32 cellular contexts compared by ENCODE assay signal in genomic region chr17:78585231-78585630, GRCh38. TPM values are rescaled to one million over a fixed set of nuclear protein-coding genes. Genes with fewer than 3 reads are reported as not detected.
"Had no signal": no experiment of that assay in that cellular context is flagged by ENCODE, and none has a peak within 500 bp of the region (broad histone marks: within the 10 kb centered on the region; RNA-seq: fewer than 3 reads in every experiment).

No MANE protein-coding gene starts in this region.

- H3K27me3 ChIP-seq: adrenal gland, body of pancreas, colonic mucosa, ovary, upper lobe of left lung had no signal

- ATAC-seq: body of pancreas; left cardiac atrium; left ventricle myocardium superior; sciatic nerve; stimulated activated effector memory CD8-positive, alpha-beta T cell treated with anti-CD3 and anti-CD28 coated beads, Interleukin-12 subunit alpha, Interleukin-12 subunit beta, amount 100 ng/mL, for 72 hours; stimulated activated naive CD8-positive, alpha-beta T cell treated with anti-CD3 and anti-CD28 coated beads, Interleukin-15, amount 100 ng/mL, for 72 hours had no signal

- H3K9me3 ChIP-seq: adrenal gland, body of pancreas, colonic mucosa, ovary, prostate gland, upper lobe of left lung had no signal

- H3K27ac ChIP-seq: adrenal gland, body of pancreas, colonic mucosa, ovary, prostate gland, skin epidermis, upper lobe of left lung had no signal

- H3K36me3 ChIP-seq: adrenal gland, colonic mucosa, ovary, prostate gland, upper lobe of left lung had no signal

- H3K4me1 ChIP-seq: adrenal gland, body of pancreas, colonic mucosa, prostate gland had no signal

- FAIRE-seq: endometrium, frontal cortex had no signal

- H3K4me3 ChIP-seq: adrenal gland, body of pancreas, colonic mucosa, ovary, prostate gland, skin epidermis, upper lobe of left lung had no signal

- DNase-seq: activated CD4-positive, alpha-beta memory T cell treated with anti-CD3 and anti-CD28 coated beads for 36 hours; activated CD4-positive, alpha-beta T cell treated with anti-CD3 and anti-CD28 coated beads for 48 hours; activated CD4-positive, CD25-positive, alpha-beta regulatory T cell; activated CD8-positive, alpha-beta memory T cell treated with anti-CD3 and anti-CD28 coated beads, Interleukin-2, amount 50 U/mL, for 4 hours; activated effector memory CD4-positive, alpha-beta T cell treated with anti-CD3 and anti-CD28 coated beads, Interleukin-2, amount 50 U/mL, for 16 hours; activated naive CD4-positive, alpha-beta T cell treated with anti-CD3 and anti-CD28 coated beads for 36 hours; activated naive CD8-positive, alpha-beta T cell treated with anti-CD3 and anti-CD28 coated beads for 36 hours; activated T-cell treated with anti-CD3 and anti-CD28 coated beads, Interleukin-2, amount 50 U/mL, for 1 hour; adrenal gland; body of pancreas; cerebellar nuclear complex; colonic mucosa; effector CD8-positive, alpha-beta T cell; glutamatergic neuron; islet precursor cell; left cardiac atrium; left ventricle myocardium superior; ovary; retina; stimulated activated CD4-positive, alpha-beta T cell treated with anti-CD3 and anti-CD28 coated beads, Interleukin-4, amount 100 ng/mL, for 24 hours; stimulated activated naive CD8-positive, alpha-beta T cell treated with anti-CD3 and anti-CD28 coated beads, Interleukin-15, amount 100 ng/mL, for 72 hours; substantia nigra; upper lobe of left lung had no signal

RNA-seq across cellular contexts. Expression of gene DNAH17, which starts 8.0 kb away (rescaled TPM):
- total RNA-seq: body of pancreas, epithelial cell of proximal tubule, left ventricle myocardium superior, mucosa of gallbladder had no signal
- polyA plus RNA-seq: aorta had no signal
